21 cellular contexts compared by ENCODE assay signal in the genomic region with DNA sequence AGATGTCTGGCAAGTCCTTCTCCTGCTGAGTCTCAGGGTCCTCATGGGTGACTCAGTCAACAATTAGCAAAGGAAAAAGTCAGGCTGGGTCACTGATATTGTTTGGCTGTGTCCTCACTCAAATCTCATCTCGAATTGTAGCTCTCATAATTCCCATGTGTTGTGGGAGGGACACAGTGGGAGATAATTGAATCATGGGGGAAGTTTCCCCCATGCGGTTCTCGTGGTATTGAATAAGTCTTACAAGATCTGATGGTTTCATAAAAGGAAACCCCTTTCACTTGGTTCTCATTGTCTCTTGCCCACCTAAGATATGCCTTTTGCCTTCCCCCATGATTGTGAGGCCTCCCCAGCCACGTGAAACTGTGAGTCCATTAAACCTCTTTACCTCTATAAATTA.
"Had no signal": no experiment of that assay in that cellular context is flagged by ENCODE, and none has a peak within 500 bp of the region (broad histone marks: within the 10 kb centered on the region; RNA-seq: fewer than 3 reads in every experiment).

No MANE protein-coding gene starts in this region.

- H3K27ac ChIP-seq: brain microvascular endothelial cell, coronary artery, esophagus muscularis mucosa, upper lobe of right lung had no signal

- H3K36me3 ChIP-seq: brain microvascular endothelial cell, esophagus muscularis mucosa, heart right ventricle, left lung, upper lobe of right lung had no signal

- ATAC-seq: heart right ventricle, left lung, upper lobe of right lung had no signal

- H3K4me3 Mint-ChIP-seq: activated CD4-positive, alpha-beta T cell treated with anti-CD3 and anti-CD28 coated beads, Interleukin-2, amount 10 ng/mL, durations not matched to agents 7 days and 5 days; activated naive CD4-positive, alpha-beta T cell treated with anti-CD3 and anti-CD28 coated beads, Interleukin-2, amount 10 ng/mL, durations not matched to agents 7 days and 5 days; central memory CD8-positive, alpha-beta T cell; nephron had no signal

- DNase-seq: activated CD4-positive, alpha-beta T cell treated with anti-CD3 and anti-CD28 coated beads, Interleukin-2, amount 10 ng/mL, durations not matched to agents 7 days and 5 days; activated CD4-positive, CD25-positive, alpha-beta regulatory T cell; activated CD8-positive, alpha-beta memory T cell treated with anti-CD3 and anti-CD28 coated beads for 24 hours; activated CD8-positive, alpha-beta memory T cell treated with anti-CD3 and anti-CD28 coated beads, Interleukin-2, amount 50 U/mL, for 48 hours; activated effector memory CD4-positive, alpha-beta T cell treated with Interleukin-2 at 50 U/mL for 16 hours; activated naive CD4-positive, alpha-beta T cell treated with anti-CD3 and anti-CD28 coated beads, Interleukin-2, amount 10 ng/mL, durations not matched to agents 7 days and 5 days; activated T-cell treated with anti-CD3 and anti-CD28 coated beads, Interleukin-2, amount 50 U/mL, for 48 hours; aorta; brain microvascular endothelial cell; heart right ventricle; left lung; midbrain; nucleus accumbens; retina; stimulated activated CD4-positive, alpha-beta T cell treated with anti-CD3 and anti-CD28 coated beads, Interleukin-12 subunit alpha, Interleukin-12 subunit beta, amount 100 ng/mL, for 4 hours; T1000 had no signal

- H3K27ac Mint-ChIP-seq: activated CD4-positive, alpha-beta T cell treated with anti-CD3 and anti-CD28 coated beads, Interleukin-2, amount 10 ng/mL, durations not matched to agents 7 days and 5 days; activated naive CD4-positive, alpha-beta T cell treated with anti-CD3 and anti-CD28 coated beads, Interleukin-2, amount 10 ng/mL, durations not matched to agents 7 days and 5 days; nephron had no signal

- H3K9me3 Mint-ChIP-seq: activated CD4-positive, alpha-beta T cell treated with anti-CD3 and anti-CD28 coated beads, Interleukin-2, amount 10 ng/mL, durations not matched to agents 7 days and 5 days; central memory CD8-positive, alpha-beta T cell had no signal

- H3K27me3 ChIP-seq: brain microvascular endothelial cell, esophagus muscularis mucosa, heart right ventricle, upper lobe of right lung had no signal

- H3K4me3 ChIP-seq: coronary artery, esophagus muscularis mucosa, heart right ventricle, left lung, upper lobe of right lung had no signal

- H3K27me3 Mint-ChIP-seq: activated CD4-positive, alpha-beta T cell treated with anti-CD3 and anti-CD28 coated beads, Interleukin-2, amount 10 ng/mL, durations not matched to agents 7 days and 5 days; central memory CD8-positive, alpha-beta T cell had no signal
